Comparison of ENCODE assay signal across 26 cellular contexts in the genomic region with DNA sequence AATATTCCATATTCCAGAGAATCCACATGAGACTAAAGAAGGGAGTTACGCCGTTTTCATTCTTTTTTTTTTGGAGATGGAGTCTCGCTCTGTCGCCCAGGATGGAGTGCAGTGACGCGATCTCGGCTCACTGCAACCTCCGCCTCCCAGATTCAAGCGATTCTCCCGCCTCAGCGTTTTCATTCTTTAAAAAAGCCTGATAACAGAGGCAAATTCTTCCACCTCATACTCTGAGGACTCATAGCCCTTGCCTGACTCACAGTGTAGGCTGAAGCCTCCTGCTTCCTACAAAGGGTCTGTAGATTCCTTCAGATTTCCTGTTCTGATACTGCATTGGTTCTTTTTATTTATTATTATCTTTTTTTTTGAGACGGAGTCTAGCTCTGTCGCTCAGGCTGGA.
"Had no signal": no experiment of that assay in that cellular context is flagged by ENCODE, and none has a peak within 500 bp of the region (broad histone marks: within the 10 kb centered on the region; RNA-seq: fewer than 3 reads in every experiment).

No MANE protein-coding gene starts in this region.

- H3K27ac Mint-ChIP-seq: dendritic cell treated with granulocyte-macrophage colony-stimulating factor and Interleukin-4, amounts not matched to agents 40 ng/mL and 50 ng/mL, for 4 days; effector memory CD8-positive, alpha-beta T cell; endodermal cell; naive thymus-derived CD4-positive, alpha-beta T cell had no signal

- H3K27me3 ChIP-seq: colonic mucosa, esophagus squamous epithelium, gastrocnemius medialis, left lung had no signal

- H3K4me1 Mint-ChIP-seq: endodermal cell; naive thymus-derived CD4-positive, alpha-beta T cell had no signal

- DNase-seq: colonic mucosa; cortex of kidney; effector CD8-positive, alpha-beta T cell; effector memory CD8-positive, alpha-beta T cell; endodermal cell; erythroblast; esophagus squamous epithelium; foreskin fibroblast; foreskin melanocyte; gastrocnemius medialis; glutamatergic neuron; heart right ventricle; hippocampal formation; left cardiac atrium; left ventricle myocardium superior; lower lobe of right lung; mesenchymal stem cell; midbrain; naive thymus-derived CD4-positive, alpha-beta T cell had no signal

- H3K4me3 Mint-ChIP-seq: dendritic cell treated with granulocyte-macrophage colony-stimulating factor and Interleukin-4, amounts not matched to agents 40 ng/mL and 50 ng/mL, for 4 days; effector memory CD8-positive, alpha-beta T cell; endodermal cell; naive thymus-derived CD4-positive, alpha-beta T cell had no signal

- H3K9me3 ChIP-seq: colonic mucosa, esophagus squamous epithelium, gastrocnemius medialis, heart right ventricle, left lung, lower lobe of right lung had no signal

- FAIRE-seq: endometrium, islet of Langerhans, keratinocyte had no signal

- H3K27me3 Mint-ChIP-seq: naive thymus-derived CD4-positive, alpha-beta T cell had no signal

- H3K36me3 ChIP-seq: colonic mucosa, esophagus squamous epithelium, gastrocnemius medialis, heart right ventricle, left lung, lower lobe of right lung had no signal

- ATAC-seq: effector memory CD8-positive, alpha-beta T cell; esophagus mucosa; gastrocnemius medialis; heart right ventricle; left cardiac atrium; left lung; left ventricle myocardium superior; lower lobe of right lung; naive thymus-derived CD4-positive, alpha-beta T cell had no signal

- H3K36me3 Mint-ChIP-seq: naive thymus-derived CD4-positive, alpha-beta T cell had no signal

- H3K9me3 Mint-ChIP-seq: dendritic cell treated with granulocyte-macrophage colony-stimulating factor and Interleukin-4, amounts not matched to agents 40 ng/mL and 50 ng/mL, for 4 days; effector memory CD8-positive, alpha-beta T cell had no signal

- H3K4me1 ChIP-seq: colonic mucosa, esophagus squamous epithelium, gastrocnemius medialis, heart right ventricle, left lung, lower lobe of right lung had no signal

- H3K27ac ChIP-seq: colonic mucosa, epithelial cell of prostate, esophagus squamous epithelium, gastrocnemius medialis, heart right ventricle, left lung, lower lobe of right lung had no signal

- H3K4me3 ChIP-seq: colonic mucosa, esophagus squamous epithelium, gastrocnemius medialis, heart right ventricle, left lung, lower lobe of right lung had no signal
